Comparison of ENCODE assay signal across 8 cellular contexts in genomic region chr3:122679085-122679466, GRCh38. TPM values are rescaled to one million over a fixed set of nuclear protein-coding genes. Genes with fewer than 3 reads are reported as not detected.
DNase-seq lines count a peak whose midpoint lies in the region; ATAC-seq and TF ChIP-seq lines count a peak whose summit lies in the region.

No MANE protein-coding gene starts in this region.

- intact Hi-C loops in cardiac septum (cut with DNase I), result loop anchor here (1.0 kb wide), 2 partner anchors 115 to 119 kb away; partner anchors contain the start of genes DTX3L and PARP9
- intact Hi-C loops in posterior cingulate gyrus (cut with DNase I), result loop anchor here (1.0 to 2.0 kb wide), 3 partner anchors 118 to 1132 kb away; no protein-coding TSS in a partner anchor

- H3K36me3 ChIP-seq in GM23338 (ENCODE audit: insufficient read depth), result no peaks in the 10 kb centered on the region

- no peak overlapping the region for H3K27ac ChIP-seq in GM23338 (ENCODE audit: low read depth)

- no peaks in the 10 kb centered on the region for H3K9me2 ChIP-seq in GM23338 (ENCODE audit: insufficient read depth)

- peaks cover 22% of the 10 kb centered on the region for H3K4me1 Mint-ChIP-seq in GM23338
- H3K4me1 Mint-ChIP-seq in activated naive CD8-positive, alpha-beta T cell treated with anti-CD3 and anti-CD28 coated beads, Interleukin-2, amount 10 ng/mL, durations not matched to agents 7 days and 5 days, result peaks cover 45% of the 10 kb centered on the region
- H3K4me1 Mint-ChIP-seq in type B pancreatic cell (ENCODE audit: unreplicated experiment), result peaks cover 19% of the 10 kb centered on the region

- DNase-seq in COLO668 (lab: John Stamatoyannopoulos, UW; ENCODE audit: unreplicated experiment) (peak; percentile 61), GM23338 (ENCODE audit: low spot score) (peak; percentile 86), NCI-H1092 (lab: John Stamatoyannopoulos, UW) (peak; percentile 56), SKM-1 treated with dmso at 0.1 percent for 144 hours (lab: John Stamatoyannopoulos, UW; ENCODE audit: unreplicated experiment) (peak; percentile 76), cardiac septum (ENCODE audit: low spot score) (peak; percentile 90), posterior cingulate gyrus (peak; percentile 47 to 94 (median 69)), type B pancreatic cell (ENCODE audit: extremely low spot score, unreplicated experiment) (no peak)
- peak; percentile 77 for DNase-seq in activated naive CD8-positive, alpha-beta T cell treated with anti-CD3 and anti-CD28 coated beads, Interleukin-2, amount 10 ng/mL, durations not matched to agents 7 days and 5 days

- H3K4me1 ChIP-seq in GM23338 (ENCODE audit: insufficient read depth), result peaks cover 15% of the 10 kb centered on the region

- H3K4me3 Mint-ChIP-seq in GM23338 (peak overlapping the region; percentile 87), type B pancreatic cell (peak overlapping the region; percentile 91)
- peak overlapping the region; percentile 96 for H3K4me3 Mint-ChIP-seq in activated naive CD8-positive, alpha-beta T cell treated with anti-CD3 and anti-CD28 coated beads, Interleukin-2, amount 10 ng/mL, durations not matched to agents 7 days and 5 days

- peak; percentile 61 for ATAC-seq in GM23338
- ATAC-seq in activated naive CD8-positive, alpha-beta T cell treated with anti-CD3 and anti-CD28 coated beads, Interleukin-2, amount 10 ng/mL, durations not matched to agents 7 days and 5 days (ENCODE audit: low read depth), result peak; percentile 62

- POLR2A ChIA-PET in activated naive CD8-positive, alpha-beta T cell treated with anti-CD3 and anti-CD28 coated beads, Interleukin-2, amount 10 ng/mL, durations not matched to agents 7 days and 5 days (lab: Charles Lee), result interaction anchor here (0.6 to 5.3 kb wide), 13 partner anchors 9 to 295 kb away, joined by 3 to 160 read pairs (median 7); partner anchors contain the start of genes DTX3L, FAM162A, KPNA1 and PARP15

- peaks cover 11% of the 10 kb centered on the region for H3K27me3 Mint-ChIP-seq in GM23338 (ENCODE audit: insufficient read depth, low read depth, poor library complexity)
- no peaks in the 10 kb centered on the region for H3K27me3 Mint-ChIP-seq in activated naive CD8-positive, alpha-beta T cell treated with anti-CD3 and anti-CD28 coated beads, Interleukin-2, amount 10 ng/mL, durations not matched to agents 7 days and 5 days
- peaks cover 10% of the 10 kb centered on the region for H3K27me3 Mint-ChIP-seq in type B pancreatic cell

- peaks cover 3% of the 10 kb centered on the region; the same call in 2 of the 3 replicates for H3K36me3 Mint-ChIP-seq in GM23338 (ENCODE audit: low read depth)
- peaks cover 27% of the 10 kb centered on the region for H3K36me3 Mint-ChIP-seq in activated naive CD8-positive, alpha-beta T cell treated with anti-CD3 and anti-CD28 coated beads, Interleukin-2, amount 10 ng/mL, durations not matched to agents 7 days and 5 days
- H3K36me3 Mint-ChIP-seq in type B pancreatic cell, result no peaks in the 10 kb centered on the region

- peak overlapping the region; percentile 85 for H3K4me2 ChIP-seq in GM23338

- no peak overlapping the region for H3K27ac Mint-ChIP-seq in GM23338
- peak overlapping the region; percentile 96 for H3K27ac Mint-ChIP-seq in activated naive CD8-positive, alpha-beta T cell treated with anti-CD3 and anti-CD28 coated beads, Interleukin-2, amount 10 ng/mL, durations not matched to agents 7 days and 5 days
- H3K27ac Mint-ChIP-seq in type B pancreatic cell, result peak overlapping the region; percentile 87

- peak overlapping the region; percentile 89 for H3K4me3 ChIP-seq in GM23338

- no peaks in the 10 kb centered on the region for H4K20me1 ChIP-seq in GM23338 (replicated peaks; ENCODE audit: insufficient read depth)

- H2AFZ ChIP-seq in GM23338, result peak overlapping the region; percentile 99

- H3K79me2 ChIP-seq in GM23338 (replicated peaks; ENCODE audit: insufficient read depth), result no peaks in the 10 kb centered on the region; the same call in 1 of the 2 replicates

- H3F3A ChIP-seq in GM23338 (replicated peaks; ENCODE audit: low read depth), result 0 out of 2 replicates have a peak, but pooled peaks cover 6% of the 10 kb centered on the region

- H3K27me3 ChIP-seq in GM23338 (ENCODE audit: insufficient read depth), result peaks cover 18% of the 10 kb centered on the region; the same call in 1 of the 2 replicates

- peaks cover 9% of the 10 kb centered on the region; the same call in 2 of the 3 replicates for H3K9me3 Mint-ChIP-seq in GM23338
- H3K9me3 Mint-ChIP-seq in activated naive CD8-positive, alpha-beta T cell treated with anti-CD3 and anti-CD28 coated beads, Interleukin-2, amount 10 ng/mL, durations not matched to agents 7 days and 5 days, result peaks cover 2% of the 10 kb centered on the region
- H3K9me3 Mint-ChIP-seq in type B pancreatic cell, result no peaks in the 10 kb centered on the region

- TF ChIP-seq CTCF in GM23338 (conservative IDR thresholded peaks at IDR 0.05; ENCODE audit: low read depth in 2 of 2) (peak; percentile 86), type B pancreatic cell (conservative IDR thresholded peaks at IDR 0.05) (peak; percentile 88)

TF ChIP-seq in GM23338, 12 proteins besides CTCF, POLR2A, EP300 and RAD21 (continues in another document):
- TF ChIP-seq ZNF331 (CRISPR knock-in tag; IDR thresholded peaks at IDR 0.05; ENCODE audit: low read depth), result no peak
- TF ChIP-seq ETS1 (IDR thresholded peaks at IDR 0.05), result no peak
- no peak for TF ChIP-seq CREB1 (CRISPR knock-in tag; IDR thresholded peaks at IDR 0.05; ENCODE audit: low read depth)
- no peak for TF ChIP-seq POLR2AphosphoS5 (IDR thresholded peaks at IDR 0.05; ENCODE audit: low read depth)
- TF ChIP-seq JUNB (IDR thresholded peaks at IDR 0.05; ENCODE audit: unreplicated experiment), result no peak
- TF ChIP-seq NANOG (IDR thresholded peaks at IDR 0.05; ENCODE audit: borderline replicate concordance), result no peak
- no peak for TF ChIP-seq EZH2 (IDR thresholded peaks at IDR 0.05; ENCODE audit: low read depth, unreplicated experiment)
- TF ChIP-seq EZH2phosphoT487 (IDR thresholded peaks at IDR 0.05; ENCODE audit: unreplicated experiment), result no peak
- no peak for TF ChIP-seq REST (IDR thresholded peaks at IDR 0.05; ENCODE audit: unreplicated experiment)

RNA-seq across cellular contexts. Expression of gene PARP14, which starts 1.6 kb away (rescaled TPM):
- 25.4 and 26.0 TPM in 2 replicates for total RNA-seq in GM23338 (2014; rRNA removed; shearing (Covaris generic))
- 7.8 and 8.7 TPM in 2 replicates for polyA plus RNA-seq in GM23338 (2016; fragmentation: Nextera tagmentation; extraction: Ambion mirVana)
- 100 to 1,000 TPM; 128 to 129 TPM for total RNA-seq in activated naive CD8-positive, alpha-beta T cell treated with anti-CD3 and anti-CD28 coated beads, Interleukin-2, amount 10 ng/mL, durations not matched to agents 7 days and 5 days
- total RNA-seq in cardiac septum (12.7 TPM), type B pancreatic cell (ENCODE audit: low replicate concordance) (20.7 and 27.1 TPM in 2 replicates)
